9 cellular contexts compared by ENCODE assay signal in genomic region chr17:29682054-29682453, GRCh38. TPM values are rescaled to one million over a fixed set of nuclear protein-coding genes. Genes with fewer than 3 reads are reported as not detected.
DNase-seq lines count a peak whose midpoint lies in the region; ATAC-seq and TF ChIP-seq lines count a peak whose summit lies in the region.
"Had no signal": no experiment of that assay in that cellular context is flagged by ENCODE, and none has a peak within 500 bp of the region (broad histone marks: within the 10 kb centered on the region; RNA-seq: fewer than 3 reads in every experiment).

No MANE protein-coding gene starts in this region.

- no peak overlapping the region for H4K91ac ChIP-seq in H9 (ENCODE audit: insufficient read length, low read depth, low read length)

- H3K4ac ChIP-seq in H9 (ENCODE audit: low read depth, low read length): no peak overlapping the region

- H4K8ac ChIP-seq in H9 (replicated peaks; ENCODE audit: insufficient read length, low read depth, low read length): no peak overlapping the region

- H3K27ac ChIP-seq in transverse colon: peak overlapping the region; percentile 45 to 60 (median 47)
- no peak overlapping the region for H3K27ac ChIP-seq in H9 (ENCODE audit: insufficient read length, low read depth, low read length)

- TF ChIP-seq CTCF in transverse colon (IDR thresholded peaks at IDR 0.05) (no peak), H9 (conservative IDR thresholded peaks at IDR 0.05) (no peak)

- no peak overlapping the region for H3K4me2 ChIP-seq in H9 (ENCODE audit: insufficient read depth, insufficient read length, low read length)

- no peaks in the 10 kb centered on the region for H4K20me1 ChIP-seq in H9 (ENCODE audit: control insufficient read depth, insufficient read depth, insufficient read length)

- no peak overlapping the region for H3K9ac ChIP-seq in H9 (ENCODE audit: extremely low read depth, insufficient read length, low read length)

- no peak overlapping the region for H2AFZ ChIP-seq in H9 (ENCODE audit: low read length)

- H2BK120ac ChIP-seq in H9 (ENCODE audit: low read depth, low read length, poor library complexity, severe bottlenecking): no peak overlapping the region

- no peaks in the 10 kb centered on the region for H3K9me3 Mint-ChIP-seq in activated naive CD4-positive, alpha-beta T cell treated with anti-CD3 and anti-CD28 coated beads, Interleukin-2, amount 50 U/mL, for 24 hours
- no peaks in the 10 kb centered on the region for H3K9me3 Mint-ChIP-seq in H9

- no peaks in the 10 kb centered on the region for H3K79me1 ChIP-seq in H9 (ENCODE audit: insufficient read depth, low read depth, low read length, poor library complexity, severe bottlenecking)

- H3K4me3 Mint-ChIP-seq in activated naive CD4-positive, alpha-beta T cell treated with anti-CD3 and anti-CD28 coated beads, Interleukin-2, amount 50 U/mL, for 24 hours: no peak overlapping the region
- H3K4me3 Mint-ChIP-seq in H9: no peak overlapping the region

- no peaks in the 10 kb centered on the region for H3K23me2 ChIP-seq in H9 (ENCODE audit: insufficient read length, low read depth, low read length, poor library complexity, severe bottlenecking)

- no peak overlapping the region for H2BK12ac ChIP-seq in H9 (ENCODE audit: insufficient read length, low read depth, low read length)

- H3K36me3 Mint-ChIP-seq in activated naive CD4-positive, alpha-beta T cell treated with anti-CD3 and anti-CD28 coated beads, Interleukin-2, amount 50 U/mL, for 24 hours: peaks cover 8% of the 10 kb centered on the region
- H3K36me3 Mint-ChIP-seq in H9 (ENCODE audit: insufficient read depth in 1 of 3, low read depth in 3 of 3): no peaks in the 10 kb centered on the region

- no peaks in the 10 kb centered on the region for H3K79me2 ChIP-seq in H9 (ENCODE audit: insufficient read depth, low read length)

- H3K9me3 ChIP-seq in transverse colon (no peaks in the 10 kb centered on the region), H9 (ENCODE audit: control insufficient read depth, low read depth, low read length) (no peaks in the 10 kb centered on the region)

- TF ChIP-seq EP300 in transverse colon (IDR thresholded peaks at IDR 0.05; ENCODE audit: low read depth): no peak

- H3K4me1 ChIP-seq in transverse colon (peaks cover 0 to 24% (median 3%) of the 10 kb centered on the region in 4 donors), H9 (ENCODE audit: insufficient read depth, low read length) (no peaks in the 10 kb centered on the region; the same call in 1 of the 2 replicates)

- H2BK15ac ChIP-seq in H9 (ENCODE audit: low read depth, low read length): no peak overlapping the region

- DNase-seq in activated naive CD4-positive, alpha-beta T cell (lab: John Stamatoyannopoulos, UW): no peak
- DNase-seq in SK-MEL-5 (ENCODE audit: low read depth, low spot score) (peak; percentile 58), globus pallidus (ENCODE audit: low spot score) (peak; percentile 54), transverse colon (no peak), H9 (no peak)
- DNase-seq: NCI-H1092 had no signal

- H3K18ac ChIP-seq in H9 (ENCODE audit: insufficient read length, low read depth, low read length): no peak overlapping the region

- WGBS in transverse colon (ENCODE audit: low coverage in 1 of 2), 2 donors: 71 to 82% methylated on average over 2 of the region's 2 CpGs
- WGBS in H9 (ENCODE audit: extremely low coverage, insufficient read length, low lambda C conversion rate): no CpG with 5 or more reads among the region's 2 CpGs

- H3T11ph ChIP-seq in H9 (ENCODE audit: low read length): no peak overlapping the region

- in situ Hi-C loops in SK-MEL-5 (cut with HindIII; ENCODE audit: low pct_unique_long_range_greater_than_20kb, low sequenced_read_pairs) (no loop called here), transverse colon (cut with MboI; ENCODE audit: low pct_ligation_motif_present in 1 of 4, low pct_unique_long_range_greater_than_20kb in 1 of 4, low sequenced_read_pairs in 3 of 4) (no loop called here)

- no peak overlapping the region for H2AK5ac ChIP-seq in H9 (ENCODE audit: insufficient read length, low read length)

- no peak overlapping the region for H3K23ac ChIP-seq in H9 (ENCODE audit: insufficient read length, low read depth, low read length)

- no peaks in the 10 kb centered on the region for H3K27me3 Mint-ChIP-seq in activated naive CD4-positive, alpha-beta T cell treated with anti-CD3 and anti-CD28 coated beads, Interleukin-2, amount 50 U/mL, for 24 hours
- no peaks in the 10 kb centered on the region for H3K27me3 Mint-ChIP-seq in H9 (ENCODE audit: low read depth)

- H3K27me3 ChIP-seq in transverse colon (no peaks in the 10 kb centered on the region), H9 (ENCODE audit: insufficient read depth, low read length) (no peaks in the 10 kb centered on the region)

- ATAC-seq in GM21529 (IDR thresholded peaks at IDR 0.05; ENCODE audit: unreplicated experiment) (no peak), GM19035 (IDR thresholded peaks at IDR 0.05; ENCODE audit: unreplicated experiment) (no peak)

- H3K56ac ChIP-seq in H9 (ENCODE audit: insufficient read length, low read depth, low read length): no peak overlapping the region

- no peak overlapping the region for H2BK5ac ChIP-seq in H9 (ENCODE audit: insufficient read length, low read length)

- peaks cover 46% of the 10 kb centered on the region for H3K4me1 Mint-ChIP-seq in activated naive CD4-positive, alpha-beta T cell treated with anti-CD3 and anti-CD28 coated beads, Interleukin-2, amount 50 U/mL, for 24 hours
- peaks cover 6 to 10% of the 10 kb centered on the region in 2 experiments for H3K4me1 Mint-ChIP-seq in H9

- peaks cover 0 to 6% (median 0%) of the 10 kb centered on the region in 4 donors for H3K36me3 ChIP-seq in transverse colon

- no peak overlapping the region for H3K4me3 ChIP-seq in transverse colon

- intact Hi-C loops in transverse colon (cut with DNase I; ENCODE audit: low total_unique reads): no loop called here

- no peak for TF ChIP-seq POLR2A in transverse colon (IDR thresholded peaks at IDR 0.05)

- peak overlapping the region; percentile 60 for H3K27ac Mint-ChIP-seq in activated naive CD4-positive, alpha-beta T cell treated with anti-CD3 and anti-CD28 coated beads, Interleukin-2, amount 50 U/mL, for 24 hours
- no peak overlapping the region for H3K27ac Mint-ChIP-seq in H9

- H3K14ac ChIP-seq in H9 (ENCODE audit: insufficient read depth, low read length): no peak overlapping the region

- no peak overlapping the region for H2BK20ac ChIP-seq in H9 (ENCODE audit: low read depth, low read length, poor library complexity, severe bottlenecking)

- no peak overlapping the region for H4K5ac ChIP-seq in H9 (ENCODE audit: insufficient read length, low read depth, low read length)

RNA-seq across cellular contexts. Expression of gene CORO6, which starts 59.3 kb away (rescaled TPM):
- total RNA-seq in SK-MEL-5 (2014; rRNA removed; shearing (Covaris generic)): 0.13 and 0.21 TPM in 2 replicates
- 0.07 and 0.08 TPM in 2 replicates for polyA plus RNA-seq in SK-MEL-5 (2015; cell fraction: cytosol; rRNA removed)
- 7.9 and 10.8 TPM in 2 replicates for polyA plus RNA-seq in SK-MEL-5 (2015; cell fraction: nucleus; rRNA removed)
- total RNA-seq in transverse colon (10 to 100 TPM; 12.2 to 37.4 (median 13.9) TPM), H9 (2021) (2.3 and 2.6 TPM in 2 replicates)

Comparison
In these comparisons a context has a peak if more than half of its experiments do, and no peak if none do; other contexts are left out.
1. DNase-seq: peak in SK-MEL-5 (single experiment) and globus pallidus (single experiment); none in activated naive CD4-positive, alpha-beta T cell (0 of 4), transverse colon (single experiment) and H9 (single experiment).